Comparison of ENCODE assay signal across 8 cellular contexts in the genomic region with DNA sequence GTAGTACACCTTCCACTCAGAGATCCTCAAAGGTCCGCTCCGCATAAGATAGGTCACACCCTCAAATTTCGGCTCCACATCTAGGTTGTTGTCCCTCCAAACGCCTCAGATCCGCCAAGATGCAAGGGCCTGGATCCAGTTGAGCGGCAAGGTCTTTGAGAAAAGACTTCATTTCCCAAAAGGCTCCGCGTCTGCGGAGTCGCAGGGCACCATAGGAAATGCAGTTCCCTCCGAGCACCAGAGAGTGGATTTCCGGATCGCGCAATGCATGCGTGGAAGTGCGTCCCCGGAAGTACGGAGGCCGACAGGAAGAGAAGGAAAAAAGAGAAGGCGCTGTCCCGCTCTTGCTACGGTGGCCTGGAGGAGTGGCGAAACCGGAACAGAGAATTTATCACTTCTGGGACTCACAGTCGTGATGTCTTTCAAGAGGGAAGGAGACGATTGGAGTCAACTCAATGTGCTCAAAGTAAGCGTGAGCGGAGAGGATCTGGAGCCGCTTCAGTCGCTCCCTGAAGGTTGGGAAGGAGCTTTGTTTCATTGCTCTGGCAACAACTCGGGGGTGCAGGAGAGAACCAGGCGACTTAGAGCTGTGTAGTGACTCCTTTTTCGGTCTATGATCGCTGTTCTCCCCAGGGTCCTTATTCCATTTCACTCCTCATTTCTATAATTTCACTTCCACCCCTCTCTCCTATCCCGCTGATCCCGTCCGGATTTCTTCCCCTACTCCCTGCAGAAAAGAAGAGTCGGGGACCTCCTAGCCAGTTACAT. TPM values are rescaled to one million over a fixed set of nuclear protein-coding genes. Genes with fewer than 3 reads are reported as not detected.
A peak's percentile ranks its signal among the peaks of the same experiment; 100 is the strongest.
DNase-seq lines count a peak whose midpoint lies in the region; ATAC-seq and TF ChIP-seq lines count a peak whose summit lies in the region.

A gene with protein sequence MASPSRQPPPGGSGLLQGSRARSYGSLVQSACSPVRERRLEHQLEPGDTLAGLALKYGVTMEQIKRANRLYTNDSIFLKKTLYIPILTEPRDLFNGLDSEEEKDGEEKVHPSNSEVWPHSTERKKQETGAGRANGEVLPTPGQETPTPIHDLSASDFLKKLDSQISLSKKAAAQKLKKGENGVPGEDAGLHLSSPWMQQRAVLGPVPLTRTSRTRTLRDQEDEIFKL (minus strand): TSS at position 165 of the 768 bp plus-strand sequence. CDS start 644 bp downstream, outside the sequence.
A gene with protein sequence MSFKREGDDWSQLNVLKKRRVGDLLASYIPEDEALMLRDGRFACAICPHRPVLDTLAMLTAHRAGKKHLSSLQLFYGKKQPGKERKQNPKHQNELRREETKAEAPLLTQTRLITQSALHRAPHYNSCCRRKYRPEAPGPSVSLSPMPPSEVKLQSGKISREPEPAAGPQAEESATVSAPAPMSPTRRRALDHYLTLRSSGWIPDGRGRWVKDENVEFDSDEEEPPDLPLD (plus strand): TSS at position 407 of the 768 bp plus-strand sequence. CDS start 9 bp downstream, at position 416.

- H3K36me3 ChIP-seq in gastroesophageal sphincter (peaks cover 0 to 45% of the 10 kb centered on the region in 2 donors), neuronal stem cell (replicated peaks in 1 of 2; ENCODE audit: control insufficient read depth in 2 of 2, insufficient read depth in 2 of 2, low read length in 2 of 2) (peaks cover 23 to 49% of the 10 kb centered on the region in 2 donors), subcutaneous abdominal adipose tissue (ENCODE audit: control insufficient read depth in 5 of 5, insufficient read depth in 5 of 5, low read length in 5 of 5) (peaks cover 0 to 38% (median 32%) of the 10 kb centered on the region in 5 donors)

- H4K91ac ChIP-seq in neuronal stem cell (ENCODE audit: low read depth, low read length, poor library complexity), result no peak within 1 kb of the TSS

- no peak within 1 kb of the TSS for H2BK15ac ChIP-seq in neuronal stem cell (ENCODE audit: low read length)

- peak within 1 kb of the TSS; percentile 100 for H3K4me3 ChIP-seq in HFF-Myc (replicated peaks; ENCODE audit: low read depth, low read length)
- H3K4me3 ChIP-seq in gastroesophageal sphincter, result peak within 1 kb of the TSS; percentile 70 to 96
- peak within 1 kb of the TSS; percentile 85 to 88 for H3K4me3 ChIP-seq in neuronal stem cell (ENCODE audit: low read length in 2 of 2)
- H3K4me3 ChIP-seq in subcutaneous abdominal adipose tissue (ENCODE audit: low read depth in 1 of 5, low read length in 5 of 5), result peak within 1 kb of the TSS; percentile 88 to 99 (median 94)

- peak within 1 kb of the TSS; percentile 93 for H3K27ac Mint-ChIP-seq in activated naive CD4-positive, alpha-beta T cell treated with anti-CD3 and anti-CD28 coated beads, Interleukin-2, amount 10 ng/mL, durations not matched to agents 7 days and 5 days

- H3K23ac ChIP-seq in neuronal stem cell (ENCODE audit: low read depth, low read length, poor library complexity), result peak within 1 kb of the TSS; percentile 62

- TF ChIP-seq CTCF in HFF-Myc (IDR thresholded peaks at IDR 0.05; ENCODE audit: low read depth, low read length, missing control alignments) (no peak), gastroesophageal sphincter (IDR thresholded peaks at IDR 0.05) (peak in 3 of 4 experiments; percentile 25 to 62 (median 45))

- H3K36me3 Mint-ChIP-seq in activated naive CD4-positive, alpha-beta T cell treated with anti-CD3 and anti-CD28 coated beads, Interleukin-2, amount 10 ng/mL, durations not matched to agents 7 days and 5 days, result peaks cover 53% of the 10 kb centered on the region

- no peak within 1 kb of the TSS for H2BK120ac ChIP-seq in neuronal stem cell (ENCODE audit: low read depth, low read length)

- peaks cover 4% of the 10 kb centered on the region for H3K79me1 ChIP-seq in neuronal stem cell (ENCODE audit: low read depth, low read length)

- 0 to 1% methylated on average over 18 to 20 of the region's 38 CpGs for WGBS in gastroesophageal sphincter (ENCODE audit: low coverage in 1 of 2), 2 donors
- WGBS in neuronal stem cell (ENCODE audit: extremely low coverage in 2 of 2, insufficient read length in 2 of 2, insufficient replicate concordance in 1 of 2), 2 donors, result no CpG with 5 or more reads among the region's 38 CpGs

- no peaks in the 10 kb centered on the region for H3K9me3 ChIP-seq in gastroesophageal sphincter
- no peaks in the 10 kb centered on the region for H3K9me3 ChIP-seq in neuronal stem cell (replicated peaks in 1 of 2; ENCODE audit: control insufficient read depth in 2 of 2, insufficient read depth in 1 of 2, low read depth in 1 of 2, low read length in 2 of 2)
- no peaks in the 10 kb centered on the region for H3K9me3 ChIP-seq in subcutaneous abdominal adipose tissue (ENCODE audit: control insufficient read depth in 5 of 5, low read length in 5 of 5)

- H3K9me3 Mint-ChIP-seq in activated naive CD4-positive, alpha-beta T cell treated with anti-CD3 and anti-CD28 coated beads, Interleukin-2, amount 10 ng/mL, durations not matched to agents 7 days and 5 days, result no peaks in the 10 kb centered on the region

- peak within 1 kb of the TSS; percentile 6 for H4K8ac ChIP-seq in neuronal stem cell (ENCODE audit: low read depth, low read length)

- H2AFZ ChIP-seq in neuronal stem cell (ENCODE audit: low read length), result peak within 1 kb of the TSS; percentile 93

- peaks cover 4% of the 10 kb centered on the region for H3K27me3 Mint-ChIP-seq in activated naive CD4-positive, alpha-beta T cell treated with anti-CD3 and anti-CD28 coated beads, Interleukin-2, amount 10 ng/mL, durations not matched to agents 7 days and 5 days

- DNase-seq in GM04503 (ENCODE audit: low read depth) (peak; percentile 98), HFF-Myc (ENCODE audit: extremely low read depth, low read depth) (peak; percentile 98), NAMALWA (ENCODE audit: low spot score) (peak; percentile 100), SK-MEL-5 (ENCODE audit: low read depth, low spot score) (peak; percentile 100), neuronal stem cell (ENCODE audit: low spot score) (peak; percentile 95)
- peak; percentile 98 for DNase-seq in activated naive CD4-positive, alpha-beta T cell treated with anti-CD3 and anti-CD28 coated beads, Interleukin-2, amount 10 ng/mL, durations not matched to agents 7 days and 5 days

- no peak for TF ChIP-seq EP300 in gastroesophageal sphincter (IDR thresholded peaks at IDR 0.05)

- no peaks in the 10 kb centered on the region for H3K27me3 ChIP-seq in gastroesophageal sphincter
- H3K27me3 ChIP-seq in neuronal stem cell (ENCODE audit: control insufficient read depth in 3 of 3, insufficient read depth in 3 of 3, low read depth in 1 of 3, low read length in 3 of 3), result no peaks in the 10 kb centered on the region
- H3K27me3 ChIP-seq in subcutaneous abdominal adipose tissue (ENCODE audit: control insufficient read depth in 5 of 5, insufficient read depth in 4 of 5, low read length in 5 of 5), result no peaks in the 10 kb centered on the region

- in situ Hi-C loops in SK-MEL-5 (cut with HindIII; ENCODE audit: low pct_unique_long_range_greater_than_20kb, low sequenced_read_pairs), result no loop called here

- H3K9ac ChIP-seq in neuronal stem cell (ENCODE audit: low read depth, low read length, poor library complexity), result peak within 1 kb of the TSS; percentile 74
- H3K9ac ChIP-seq in subcutaneous abdominal adipose tissue (ENCODE audit: low read length in 5 of 5), result peak within 1 kb of the TSS; percentile 82 to 96 (median 91)

- peak within 1 kb of the TSS; percentile 86 for H3K4me3 Mint-ChIP-seq in activated naive CD4-positive, alpha-beta T cell treated with anti-CD3 and anti-CD28 coated beads, Interleukin-2, amount 10 ng/mL, durations not matched to agents 7 days and 5 days

- peaks cover 4 to 54% (median 22%) of the 10 kb centered on the region in 3 donors for H3K4me1 ChIP-seq in gastroesophageal sphincter
- peaks cover 7 to 9% of the 10 kb centered on the region in 2 donors for H3K4me1 ChIP-seq in neuronal stem cell (ENCODE audit: control insufficient read depth in 2 of 2, insufficient read depth in 1 of 2, low read depth in 1 of 2, low read length in 2 of 2)
- peaks cover 5 to 31% (median 29%) of the 10 kb centered on the region in 5 donors for H3K4me1 ChIP-seq in subcutaneous abdominal adipose tissue (ENCODE audit: control insufficient read depth in 5 of 5, insufficient read depth in 5 of 5, low read length in 5 of 5)

- H3K4ac ChIP-seq in neuronal stem cell (ENCODE audit: low read length), result no peak within 1 kb of the TSS

- H2AK5ac ChIP-seq in neuronal stem cell (ENCODE audit: low read depth, low read length), result no peak within 1 kb of the TSS

- H3K14ac ChIP-seq in neuronal stem cell (ENCODE audit: low read length), result peak within 1 kb of the TSS; percentile 48

- peaks cover 61% of the 10 kb centered on the region for H3K4me1 Mint-ChIP-seq in activated naive CD4-positive, alpha-beta T cell treated with anti-CD3 and anti-CD28 coated beads, Interleukin-2, amount 10 ng/mL, durations not matched to agents 7 days and 5 days

- CTCF ChIA-PET in activated naive CD4-positive, alpha-beta T cell treated with anti-CD3 and anti-CD28 coated beads, Interleukin-2, amount 10 ng/mL, durations not matched to agents 7 days and 5 days (lab: Charles Lee), result interaction anchor here (0.8 to 1.8 kb wide), 5 partner anchors 9 to 141 kb away, joined by 3 to 4 read pairs (median 4); a partner anchor contains a TSS

- H3K18ac ChIP-seq in neuronal stem cell (ENCODE audit: low read length), result peak within 1 kb of the TSS; percentile 42

- H2BK12ac ChIP-seq in neuronal stem cell (ENCODE audit: low read length), result no peak within 1 kb of the TSS

- peak within 1 kb of the TSS; percentile 84 to 96 (median 90) for H3K27ac ChIP-seq in gastroesophageal sphincter
- peak within 1 kb of the TSS; percentile 63 for H3K27ac ChIP-seq in neuronal stem cell (replicated peaks; ENCODE audit: low read length)
- peak within 1 kb of the TSS; percentile 86 for H3K27ac ChIP-seq in subcutaneous abdominal adipose tissue (ENCODE audit: low read depth, low read length)

- peak within 1 kb of the TSS; percentile 70 for H3K4me2 ChIP-seq in neuronal stem cell (ENCODE audit: insufficient read depth, low read length, poor library complexity, severe bottlenecking)

- TF ChIP-seq POLR2A in gastroesophageal sphincter (IDR thresholded peaks at IDR 0.05), result peak in 1 of 2 donors; percentile 30

- H2BK5ac ChIP-seq in neuronal stem cell (ENCODE audit: low read length), result no peak within 1 kb of the TSS

- ATAC-seq in gastroesophageal sphincter, result peak; percentile 95

RNA-seq across cellular contexts. Expression of the first gene that starts in this region (rescaled TPM):
- 17.7 and 22.1 TPM in 2 replicates for total RNA-seq in SK-MEL-5 (2014; rRNA removed; shearing (Covaris generic))
- 6.7 and 9.0 TPM in 2 replicates for polyA plus RNA-seq in SK-MEL-5 (2015; cell fraction: cytosol; rRNA removed)
- polyA plus RNA-seq in SK-MEL-5 (2015; cell fraction: nucleus; rRNA removed), result 11.7 and 12.6 TPM in 2 replicates
- 10 to 100 TPM; 14.0 to 28.6 (median 14.4) TPM for total RNA-seq in gastroesophageal sphincter
- 7.6 TPM for polyA plus RNA-seq in neuronal stem cell (2013, experiment 1 of 2)
- 6.8 TPM for polyA plus RNA-seq in neuronal stem cell (2013, experiment 2 of 2)

RNA-seq across cellular contexts. Expression of the second gene that starts in this region (rescaled TPM):
- total RNA-seq in SK-MEL-5 (2014; rRNA removed; shearing (Covaris generic)), result 90.9 and 110 TPM in 2 replicates
- 43.2 and 49.2 TPM in 2 replicates for polyA plus RNA-seq in SK-MEL-5 (2015; cell fraction: cytosol; rRNA removed)
- polyA plus RNA-seq in SK-MEL-5 (2015; cell fraction: nucleus; rRNA removed), result 91.2 and 121 TPM in 2 replicates
- total RNA-seq in gastroesophageal sphincter, result 10 to 100 TPM; 18.7 to 32.0 (median 25.6) TPM
- polyA plus RNA-seq in neuronal stem cell (2013, experiment 1 of 2), result 38.6 TPM
- polyA plus RNA-seq in neuronal stem cell (2013, experiment 2 of 2), result 37.5 TPM

Comparison
In these comparisons a context has a peak if more than half of its experiments do, and no peak if none do; other contexts are left out.
1. Peak in every context shown above with its lines: DNase-seq, ATAC-seq, H3K4me3 ChIP-seq and H3K27ac ChIP-seq.